21 cellular contexts compared by ENCODE assay signal in the genomic region with DNA sequence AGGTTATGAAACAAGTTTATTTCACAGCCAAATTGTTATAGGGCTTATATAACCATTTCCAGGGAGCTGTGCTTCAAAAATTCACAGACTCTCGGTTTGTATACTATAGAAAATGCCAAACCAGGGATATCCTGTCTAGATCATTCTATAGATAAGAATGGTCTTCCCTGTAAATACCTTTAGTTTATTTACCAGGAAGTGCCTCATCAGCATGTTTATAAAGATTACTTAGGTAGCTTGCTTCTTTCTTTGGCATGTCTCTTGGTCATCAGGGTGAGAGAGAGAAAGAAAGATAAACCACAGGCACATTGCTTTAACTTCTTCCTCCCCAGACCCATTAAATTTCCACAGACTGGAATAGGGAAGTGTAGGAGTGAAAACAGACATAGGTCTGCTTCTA.
A peak's percentile ranks its signal among the peaks of the same experiment; 100 is the strongest.
DNase-seq lines count a peak whose midpoint lies in the region; ATAC-seq and TF ChIP-seq lines count a peak whose summit lies in the region.
"Had no signal": no experiment of that assay in that cellular context is flagged by ENCODE, and none has a peak within 500 bp of the region (broad histone marks: within the 10 kb centered on the region; RNA-seq: fewer than 3 reads in every experiment).

No MANE protein-coding gene starts in this region.

- DNase-seq in NB4 (ENCODE audit: low read depth) (peak; percentile 5), dorsolateral prefrontal cortex (no peak), mesothelial cell of epicardium (ENCODE audit: low spot score in 2 of 2, unreplicated experiment in 2 of 2) (no peak), NCI-H1048 (lab: John Stamatoyannopoulos, UW) (no peak), GM13977 (ENCODE audit: low spot score) (no peak), GDM1 (lab: John Stamatoyannopoulos, UW) (no peak)
- DNase-seq: ACHN, DMS79, GM23248, NCI-H1092 treated with DMSO at 0.1 percent for 48 hours, NCI-H146, NCI-H2029 treated with DMSO at 0.1 percent for 48 hours, OCI-M1, SJCRH30, SW 1271, T-helper 2 cell had no signal

- no peak for ATAC-seq in GM18517 (IDR thresholded peaks at IDR 0.05; ENCODE audit: unreplicated experiment)
- ATAC-seq: HCT116 had no signal

- no peak overlapping the region for H3K4me3 Mint-ChIP-seq in mesothelial cell of epicardium

- no CpG with 5 or more reads among the region's 1 CpG for WGBS in HUES64

- H3K4me1 ChIP-seq in HUES64 (ENCODE audit: insufficient read depth, low read length), result peaks cover 15% of the 10 kb centered on the region
- H3K4me1 ChIP-seq: SJCRH30 had no signal

- H3K27ac Mint-ChIP-seq in mesothelial cell of epicardium, result peak overlapping the region; percentile 18

- no peaks in the 10 kb centered on the region for H3K27me3 Mint-ChIP-seq in mesothelial cell of epicardium (ENCODE audit: low read depth)

- H3K4me3 ChIP-seq in HUES64 (ENCODE audit: low read length) (no peak overlapping the region), NB4 (ENCODE audit: low read depth, low read length) (no peak overlapping the region), dorsolateral prefrontal cortex (no peak overlapping the region)
- H3K4me3 ChIP-seq: GM23248, SJCRH30 had no signal

- H3K9me3 ChIP-seq in HUES64 (ENCODE audit: insufficient read depth, low read depth, low read length), result peaks cover 3% of the 10 kb centered on the region; the same call in 1 of the 2 replicates
- H3K9me3 ChIP-seq: SJCRH30 had no signal

- no peaks in the 10 kb centered on the region for H3K36me3 ChIP-seq in HUES64 (ENCODE audit: insufficient read depth, low read length)
- H3K36me3 ChIP-seq: SJCRH30 had no signal

- H3K36me3 Mint-ChIP-seq in mesothelial cell of epicardium, result peaks cover 2% of the 10 kb centered on the region

- peaks cover 11% of the 10 kb centered on the region for H3K4me1 Mint-ChIP-seq in mesothelial cell of epicardium

- H3K27ac ChIP-seq in HUES64 (ENCODE audit: low read depth, low read length) (peak overlapping the region; percentile 42), dorsolateral prefrontal cortex (peak overlapping the region in 41 of 59 donors; percentile 2 to 89 (median 50))
- H3K27ac ChIP-seq: GM23248, KMS-11, RWPE1, SJCRH30 had no signal

- TF ChIP-seq CTCF in NB4 (IDR thresholded peaks at IDR 0.05; ENCODE audit: low read depth, low read length) (no peak), dorsolateral prefrontal cortex (IDR thresholded peaks at IDR 0.05 in 54 of 56, conservative IDR thresholded peaks at IDR 0.05 in 2 of 56; ENCODE audit: low read depth in 1 of 56, partially characterized antibody in 56 of 56) (no peak), mesothelial cell of epicardium (IDR thresholded peaks at IDR 0.05; ENCODE audit: unreplicated experiment) (no peak), GM13977 (IDR thresholded peaks at IDR 0.05; ENCODE audit: extremely low read depth, insufficient read depth, missing control alignments) (no peak)

- H3K9ac ChIP-seq in HUES64 (ENCODE audit: low read depth, low read length), result no peak overlapping the region
- H3K9ac ChIP-seq: GM23248, KMS-11 had no signal

- H3K27me3 ChIP-seq in HUES64 (ENCODE audit: insufficient read depth, low read length), result no peaks in the 10 kb centered on the region
- H3K27me3 ChIP-seq in dorsolateral prefrontal cortex, result no peaks in the 10 kb centered on the region
- H3K27me3 ChIP-seq: SJCRH30 had no signal

- intact Hi-C loops in dorsolateral prefrontal cortex (cut with DNase I), result no loop called here

- in situ Hi-C loops in GM13977 (cut with MboI; ENCODE audit: low pct_unique_long_range_greater_than_20kb, low sequenced_read_pairs, unreplicated experiment), result no loop called here

- no peak for TF ChIP-seq POLR2A in NB4 (IDR thresholded peaks at IDR 0.05; ENCODE audit: extremely low read depth, insufficient read length)

- peaks cover 7% of the 10 kb centered on the region for H3K9me3 Mint-ChIP-seq in mesothelial cell of epicardium
